ENCODE assay signal across 12 cellular contexts in genomic region chr5:32767948-32768427, GRCh38. TPM values are rescaled to one million over a fixed set of nuclear protein-coding genes. Genes with fewer than 3 reads are reported as not detected.
A peak's percentile ranks its signal among the peaks of the same experiment; 100 is the strongest.
DNase-seq lines count a peak whose midpoint lies in the region; ATAC-seq and TF ChIP-seq lines count a peak whose summit lies in the region.
"Had no signal": no experiment of that assay in that cellular context is flagged by ENCODE, and none has a peak within 500 bp of the region (broad histone marks: within the 10 kb centered on the region; RNA-seq: fewer than 3 reads in every experiment).

No MANE protein-coding gene starts in this region.

- H3K36me3 ChIP-seq in skeletal muscle satellite cell (ENCODE audit: insufficient read depth, low read length), result no peaks in the 10 kb centered on the region
- H3K36me3 ChIP-seq in WERI-Rb-1, result no peaks in the 10 kb centered on the region

- H3K4me3 ChIP-seq in fibroblast of pulmonary artery (replicated peaks; ENCODE audit: low read depth, low read length) (no peak overlapping the region), skeletal muscle satellite cell (ENCODE audit: low read length) (peak overlapping the region; percentile 4), WERI-Rb-1 (ENCODE audit: low read depth, low read length) (no peak overlapping the region)

- peaks cover 25% of the 10 kb centered on the region for H3K4me1 ChIP-seq in skeletal muscle satellite cell (ENCODE audit: control insufficient read depth, insufficient read depth, low read length)

- no peak for ATAC-seq in HG03378 (IDR thresholded peaks at IDR 0.05; ENCODE audit: unreplicated experiment)

- no peaks in the 10 kb centered on the region for H3K27me3 ChIP-seq in skeletal muscle satellite cell (ENCODE audit: control insufficient read depth, insufficient read depth, low read length)
- H3K27me3 ChIP-seq in WERI-Rb-1 (ENCODE audit: insufficient read depth, low read depth, severe bottlenecking), result peaks cover 79% of the 10 kb centered on the region

- H3K9me3 ChIP-seq in skeletal muscle satellite cell (replicated peaks; ENCODE audit: low read length) (no peaks in the 10 kb centered on the region), WERI-Rb-1 (ENCODE audit: severe bottlenecking) (peaks cover 5% of the 10 kb centered on the region)

- no peak for TF ChIP-seq CTCF in fibroblast of pulmonary artery (IDR thresholded peaks at IDR 0.05; ENCODE audit: low read length, missing control alignments)
- TF ChIP-seq CTCF in WERI-Rb-1 (IDR thresholded peaks at IDR 0.05; ENCODE audit: low read depth, low read length), result no peak

- peak overlapping the region; percentile 67 for H3K9ac ChIP-seq in skeletal muscle satellite cell (ENCODE audit: low read depth, low read length)

- peak overlapping the region; percentile 38 for H3K4me2 ChIP-seq in skeletal muscle satellite cell (ENCODE audit: low read length)

- peak; percentile 100 for DNase-seq in HCEC 1CT
- DNase-seq in SHP77 treated with DMSO at 0.1 percent for 48 hours (lab: John Stamatoyannopoulos, UW), result peak; percentile 65
- DNase-seq in fibroblast of pulmonary artery (ENCODE audit: low read depth), result peak; percentile 85
- no peak for DNase-seq in D341Med (ENCODE audit: low spot score)
- DNase-seq in WERI-Rb-1, result no peak
- DNase-seq in cerebellar nuclear complex (lab: John Stamatoyannopoulos, UW), result no peak
- DNase-seq: activated CD4-positive, alpha-beta T cell treated with anti-CD3 and anti-CD28 coated beads for 48 hours; NCI-H1092; OCI-M1; stimulated activated CD4-positive, alpha-beta T cell treated with anti-CD3 and anti-CD28 coated beads, Interleukin-4, amount 100 ng/mL, for 24 hours had no signal

- no peak overlapping the region for H3K27ac ChIP-seq in WERI-Rb-1

RNA-seq across cellular contexts. Expression of gene NPR3, which starts 56.9 kb away (rescaled TPM):
- total RNA-seq in skeletal muscle satellite cell (2012; rRNA removed), result 44.1 and 50.9 TPM in 2 replicates

Comparison
In these comparisons a context has a peak if more than half of its experiments do, and no peak if none do; other contexts are left out.
1. DNase-seq: peak in HCEC 1CT (single experiment), SHP77 treated with DMSO at 0.1 percent for 48 hours (single experiment) and fibroblast of pulmonary artery (single experiment); none in D341Med (single experiment), WERI-Rb-1 (single experiment) and cerebellar nuclear complex (0 of 2).